ENCODE assay signal across 17 cellular contexts in genomic region chr22:36285545-36285944, GRCh38. TPM values are rescaled to one million over a fixed set of nuclear protein-coding genes. Genes with fewer than 3 reads are reported as not detected.
DNase-seq lines count a peak whose midpoint lies in the region; ATAC-seq and TF ChIP-seq lines count a peak whose summit lies in the region.
"Had no signal": no experiment of that assay in that cellular context is flagged by ENCODE, and none has a peak within 500 bp of the region (broad histone marks: within the 10 kb centered on the region; RNA-seq: fewer than 3 reads in every experiment).

No MANE protein-coding gene starts in this region.

- ATAC-seq in naive thymus-derived CD4-positive, alpha-beta T cell: no peak
- ATAC-seq in thoracic aorta (ENCODE audit: insufficient number of reproducible peaks, low FRiP score, low read depth): no peak
- no peak for ATAC-seq in activated CD4-positive, alpha-beta T cell treated with anti-CD3 and anti-CD28 coated beads for 36 hours
- ATAC-seq: activated CD8-positive, alpha-beta T cell treated with anti-CD3 and anti-CD28 coated beads, Interleukin-2, amount 10 ng/mL, durations not matched to agents 7 days and 5 days; activated T-helper 17 cell treated with anti-CD3 and anti-CD28 coated beads, Interleukin-2, amount 50 U/mL, for 72 hours had no signal

- H3K36me3 ChIP-seq in esophagus muscularis mucosa: peaks cover 89 to 100% (median 98%) of the 10 kb centered on the region in 4 donors
- H3K36me3 ChIP-seq in naive thymus-derived CD4-positive, alpha-beta T cell (ENCODE audit: control insufficient read depth in 2 of 3, insufficient read depth in 3 of 3, low read length in 3 of 3): peaks cover 52 to 91% (median 62%) of the 10 kb centered on the region in 3 experiments
- H3K36me3 ChIP-seq in thoracic aorta: peaks cover 92% of the 10 kb centered on the region
- peaks cover 92% of the 10 kb centered on the region in 2 donors for H3K36me3 ChIP-seq in thyroid gland

- H3K27me3 ChIP-seq in esophagus muscularis mucosa (no peaks in the 10 kb centered on the region), thoracic aorta (replicated peaks; ENCODE audit: insufficient read depth) (no peaks in the 10 kb centered on the region), thyroid gland (no peaks in the 10 kb centered on the region)
- H3K27me3 ChIP-seq in naive thymus-derived CD4-positive, alpha-beta T cell (ENCODE audit: control insufficient read depth in 2 of 2, insufficient read depth in 2 of 2, low read length in 2 of 2): no peaks in the 10 kb centered on the region

- 84% methylated on average over 21 of the region's 21 CpGs for WGBS in esophagus muscularis mucosa
- 93 to 98% methylated on average over 19 of the region's 21 CpGs for WGBS in thyroid gland, 2 donors

- TF ChIP-seq CTCF in RWPE1 (conservative IDR thresholded peaks at IDR 0.05; ENCODE audit: low read depth) (no peak), esophagus muscularis mucosa (IDR thresholded peaks at IDR 0.05) (no peak), thoracic aorta (IDR thresholded peaks at IDR 0.05) (no peak), thyroid gland (IDR thresholded peaks at IDR 0.05) (no peak)

- H3K27ac Mint-ChIP-seq in naive thymus-derived CD4-positive, alpha-beta T cell: peak overlapping the region in 2 of 9 donors; percentile 38 to 47
- no peak overlapping the region for H3K27ac Mint-ChIP-seq in activated CD4-positive, alpha-beta T cell treated with anti-CD3 and anti-CD28 coated beads for 36 hours
- H3K27ac Mint-ChIP-seq: activated CD8-positive, alpha-beta T cell treated with anti-CD3 and anti-CD28 coated beads, Interleukin-2, amount 10 ng/mL, durations not matched to agents 7 days and 5 days; activated T-helper 17 cell treated with anti-CD3 and anti-CD28 coated beads, Interleukin-2, amount 50 U/mL, for 72 hours; endodermal cell; progenitor cell of endocrine pancreas had no signal

- no peaks in the 10 kb centered on the region for H3K27me3 Mint-ChIP-seq in naive thymus-derived CD4-positive, alpha-beta T cell
- no peaks in the 10 kb centered on the region for H3K27me3 Mint-ChIP-seq in activated CD4-positive, alpha-beta T cell treated with anti-CD3 and anti-CD28 coated beads for 36 hours
- H3K27me3 Mint-ChIP-seq: activated T-helper 17 cell treated with anti-CD3 and anti-CD28 coated beads, Interleukin-2, amount 50 U/mL, for 72 hours; progenitor cell of endocrine pancreas had no signal

- POLR2A ChIA-PET in RWPE1 (lab: Yijun Ruan, JAX; ENCODE audit: low non-redundant PET): no interaction called here
- POLR2A ChIA-PET in naive thymus-derived CD4-positive, alpha-beta T cell (lab: Charles Lee): interaction anchor here (0.8 to 1.5 kb wide), 3 partner anchors 8 to 46 kb away, joined by 3 to 4 read pairs (median 3); no protein-coding TSS in a partner anchor
- POLR2A ChIA-PET in activated CD4-positive, alpha-beta T cell treated with anti-CD3 and anti-CD28 coated beads for 36 hours (lab: Charles Lee): interaction anchor here (1.4 to 1.6 kb wide), 2 partner anchors 197 to 244 kb away, joined by 3 to 4 read pairs; partner anchors contain the start of gene EIF3D

- no peak for TF ChIP-seq EP300 in esophagus muscularis mucosa (IDR thresholded peaks at IDR 0.05)

- no peak overlapping the region for H3K4me3 ChIP-seq in esophagus muscularis mucosa
- no peak overlapping the region for H3K4me3 ChIP-seq in naive thymus-derived CD4-positive, alpha-beta T cell (ENCODE audit: low read length)
- no peak overlapping the region for H3K4me3 ChIP-seq in thoracic aorta
- no peak overlapping the region for H3K4me3 ChIP-seq in thyroid gland (replicated peaks in 1 of 3)

- CTCF ChIA-PET in RWPE1 (lab: Yijun Ruan, JAX): interaction anchor here (0.5 to 1.1 kb wide), 2 partner anchors 12 to 65 kb away, joined by 3 to 6 read pairs; no protein-coding TSS in a partner anchor
- CTCF ChIA-PET in naive thymus-derived CD4-positive, alpha-beta T cell (lab: Charles Lee): interaction anchor here (0.8 to 1.5 kb wide), 3 partner anchors 13 to 79 kb away, joined by 3 to 5 read pairs (median 3); no protein-coding TSS in a partner anchor
- CTCF ChIA-PET in activated CD4-positive, alpha-beta T cell treated with anti-CD3 and anti-CD28 coated beads for 36 hours (lab: Charles Lee): interaction anchor here (0.9 to 4.4 kb wide), 14 partner anchors 8 to 961 kb away, joined by 3 to 44 read pairs (median 4); partner anchors contain the start of gene APOL2

- intact Hi-C loops in esophagus muscularis mucosa (cut with DNase I) (no loop called here), thyroid gland (cut with DNase I) (loop anchor here (5.0 to 10.0 kb wide), 2 partner anchors 48 to 91 kb away; partner anchors contain the start of gene APOL2)
- intact Hi-C loops in naive thymus-derived CD4-positive, alpha-beta T cell (cut with micrococcal nuclease): no loop called here
- intact Hi-C loops in activated CD4-positive, alpha-beta T cell treated with anti-CD3 and anti-CD28 coated beads for 36 hours (cut with DNase I, micrococcal nuclease): no loop called here

- H3K4me1 ChIP-seq in esophagus muscularis mucosa: peaks cover 11 to 62% (median 56%) of the 10 kb centered on the region in 4 donors
- peaks cover 32 to 34% of the 10 kb centered on the region in 2 donors for H3K4me1 ChIP-seq in naive thymus-derived CD4-positive, alpha-beta T cell (ENCODE audit: control insufficient read depth in 2 of 2, insufficient read depth in 2 of 2, low read length in 2 of 2)
- H3K4me1 ChIP-seq in thoracic aorta (ENCODE audit: control insufficient read depth in 1 of 2, low read depth in 2 of 2): no peaks in the 10 kb centered on the region
- H3K4me1 ChIP-seq in thyroid gland: no peaks in the 10 kb centered on the region

- H3K9me3 ChIP-seq in esophagus muscularis mucosa (no peaks in the 10 kb centered on the region), thoracic aorta (no peaks in the 10 kb centered on the region), thyroid gland (no peaks in the 10 kb centered on the region)
- no peaks in the 10 kb centered on the region for H3K9me3 ChIP-seq in naive thymus-derived CD4-positive, alpha-beta T cell (ENCODE audit: control insufficient read depth in 2 of 3, low read length in 3 of 3)

- no peak overlapping the region for H3K4me3 Mint-ChIP-seq in naive thymus-derived CD4-positive, alpha-beta T cell
- no peak overlapping the region for H3K4me3 Mint-ChIP-seq in activated CD4-positive, alpha-beta T cell treated with anti-CD3 and anti-CD28 coated beads for 36 hours
- H3K4me3 Mint-ChIP-seq: activated CD8-positive, alpha-beta T cell treated with anti-CD3 and anti-CD28 coated beads, Interleukin-2, amount 10 ng/mL, durations not matched to agents 7 days and 5 days; activated T-helper 17 cell treated with anti-CD3 and anti-CD28 coated beads, Interleukin-2, amount 50 U/mL, for 72 hours; endodermal cell; natural killer cell had no signal

- peaks cover 22 to 64% (median 39%) of the 10 kb centered on the region in 5 donors for H3K36me3 Mint-ChIP-seq in naive thymus-derived CD4-positive, alpha-beta T cell
- H3K36me3 Mint-ChIP-seq in activated CD4-positive, alpha-beta T cell treated with anti-CD3 and anti-CD28 coated beads for 36 hours (ENCODE audit: low read depth): peaks cover 65% of the 10 kb centered on the region

- DNase-seq in RWPE1 (ENCODE audit: low spot score) (no peak), esophagus muscularis mucosa (ENCODE audit: extremely low spot score) (no peak), thoracic aorta (ENCODE audit: low spot score) (no peak), thyroid gland (no peak), foreskin melanocyte (no peak)
- DNase-seq in naive thymus-derived CD4-positive, alpha-beta T cell: no peak
- DNase-seq in activated CD4-positive, alpha-beta T cell treated with anti-CD3 and anti-CD28 coated beads for 36 hours: no peak
- DNase-seq: activated CD8-positive, alpha-beta T cell treated with anti-CD3 and anti-CD28 coated beads, Interleukin-2, amount 10 ng/mL, durations not matched to agents 7 days and 5 days; AML-193; endodermal cell; natural killer cell; NCI-H146; NCI-H226; stimulated activated naive CD4-positive, alpha-beta T cell; WERI-Rb-1 had no signal

- peak overlapping the region; percentile 37 for H3K27ac ChIP-seq in RWPE1
- H3K27ac ChIP-seq in esophagus muscularis mucosa (replicated peaks in 1 of 4): peak overlapping the region; percentile 80 to 86 (median 82)
- H3K27ac ChIP-seq in naive thymus-derived CD4-positive, alpha-beta T cell (ENCODE audit: low read depth, low read length): peak overlapping the region; percentile 34
- H3K27ac ChIP-seq in thoracic aorta: peak overlapping the region; percentile 65 to 68
- H3K27ac ChIP-seq in thyroid gland: no peak overlapping the region
- H3K27ac ChIP-seq: WERI-Rb-1 had no signal

- no peak for TF ChIP-seq POLR2A in esophagus muscularis mucosa (IDR thresholded peaks at IDR 0.05; ENCODE audit: low read depth)
- TF ChIP-seq POLR2A in thyroid gland (IDR thresholded peaks at IDR 0.05): no peak

- H3K9me3 Mint-ChIP-seq in naive thymus-derived CD4-positive, alpha-beta T cell: peaks cover 0 to 27% (median 0%) of the 10 kb centered on the region in 11 donors
- no peaks in the 10 kb centered on the region for H3K9me3 Mint-ChIP-seq in activated CD4-positive, alpha-beta T cell treated with anti-CD3 and anti-CD28 coated beads for 36 hours (ENCODE audit: low read depth)
- H3K9me3 Mint-ChIP-seq: activated T-helper 17 cell treated with anti-CD3 and anti-CD28 coated beads, Interleukin-2, amount 50 U/mL, for 72 hours; natural killer cell had no signal

- peaks cover 18 to 42% (median 28%) of the 10 kb centered on the region in 7 donors for H3K4me1 Mint-ChIP-seq in naive thymus-derived CD4-positive, alpha-beta T cell
- H3K4me1 Mint-ChIP-seq in activated CD4-positive, alpha-beta T cell treated with anti-CD3 and anti-CD28 coated beads for 36 hours: peaks cover 15% of the 10 kb centered on the region
- H3K4me1 Mint-ChIP-seq: endodermal cell had no signal

RNA-seq across cellular contexts. Expression of gene APOL1, which starts 32.6 kb away (rescaled TPM):
- total RNA-seq in esophagus muscularis mucosa: 10 to 100 TPM; 19.0 to 48.8 (median 28.0) TPM
- total RNA-seq in naive thymus-derived CD4-positive, alpha-beta T cell: 10 to 100 TPM in 4 of 5 experiments, 1 to 10 TPM in 1; 8.6 to 91.1 (median 18.4) TPM
- polyA plus RNA-seq in naive thymus-derived CD4-positive, alpha-beta T cell: 10 to 100 TPM in 1 of 2 donors, 1 to 10 TPM in 1; 6.2 to 14.9 TPM
- 10 to 100 TPM; 40.1 to 47.3 TPM for total RNA-seq in thoracic aorta
- total RNA-seq in activated CD4-positive, alpha-beta T cell treated with anti-CD3 and anti-CD28 coated beads for 36 hours: 10 to 100 TPM; 32.0 to 37.2 TPM
- total RNA-seq in thyroid gland: 10 to 100 TPM in 3 of 4 donors, 1 to 10 TPM in 1; 6.7 to 16.8 (median 11.0) TPM

RNA-seq across cellular contexts. Expression of gene APOL2, which starts 46.2 kb away (rescaled TPM):
- total RNA-seq in esophagus muscularis mucosa: 10 to 100 TPM; 22.0 to 41.9 (median 34.4) TPM
- 100 to 1,000 TPM in 1 of 5 experiments, 10 to 100 TPM in 4; 30.1 to 133 (median 66.9) TPM for total RNA-seq in naive thymus-derived CD4-positive, alpha-beta T cell
- 10 to 100 TPM; 13.4 to 14.9 TPM for polyA plus RNA-seq in naive thymus-derived CD4-positive, alpha-beta T cell
- total RNA-seq in thoracic aorta: 10 to 100 TPM; 35.9 to 84.9 TPM
- 10 to 100 TPM; 64.5 TPM for total RNA-seq in activated CD4-positive, alpha-beta T cell treated with anti-CD3 and anti-CD28 coated beads for 36 hours
- 10 to 100 TPM; 31.1 to 45.6 (median 35.6) TPM for total RNA-seq in thyroid gland

Comparison
In these comparisons a context has a peak if more than half of its experiments do, and no peak if none do; other contexts are left out.
1. H3K27ac ChIP-seq: peak in RWPE1 (single experiment), esophagus muscularis mucosa (4 of 4), naive thymus-derived CD4-positive, alpha-beta T cell (single experiment) and thoracic aorta (2 of 2); none in thyroid gland (0 of 3).